Comparison of ENCODE assay signal across 18 cellular contexts in the genomic region with DNA sequence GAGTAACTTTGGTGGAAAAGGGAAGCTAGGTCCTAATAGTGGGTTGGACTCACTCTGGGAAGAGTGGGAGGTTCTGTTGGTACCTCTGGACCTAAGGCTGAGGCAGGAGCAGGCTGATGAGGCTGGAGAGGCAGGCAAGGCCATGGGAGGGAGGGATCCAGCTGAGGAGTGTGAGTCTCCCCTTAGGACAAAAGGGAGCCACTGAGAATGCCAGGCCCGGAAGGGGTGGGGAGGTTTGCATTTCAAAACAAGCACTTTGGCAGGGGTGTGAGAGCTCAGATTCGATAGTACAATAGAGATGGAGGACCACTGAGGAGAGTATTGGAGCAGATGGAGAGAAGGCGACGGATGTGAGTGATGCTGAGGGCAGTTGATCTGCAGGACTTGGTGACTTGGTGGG.
DNase-seq lines count a peak whose midpoint lies in the region; ATAC-seq, FAIRE-seq and TF ChIP-seq lines count a peak whose summit lies in the region.
"Had no signal": no experiment of that assay in that cellular context is flagged by ENCODE, and none has a peak within 500 bp of the region (broad histone marks: within the 10 kb centered on the region; RNA-seq: fewer than 3 reads in every experiment).

No MANE protein-coding gene starts in this region.

- H3K27ac Mint-ChIP-seq in natural killer cell treated with Interleukin-12 subunit alpha and Interleukin-12 subunit beta and Interleukin-15 and Interleukin-18, amount 100 ng/mL, for 72 hours: no peak overlapping the region
- H3K27ac Mint-ChIP-seq in natural killer cell (no peak overlapping the region), neural crest cell (ENCODE audit: unreplicated experiment) (peak overlapping the region; percentile 55)
- H3K27ac Mint-ChIP-seq: CD14-positive monocyte; CD4-positive, alpha-beta memory T cell; H9 had no signal

- H3K56ac ChIP-seq in H1 (replicated peaks; ENCODE audit: insufficient read length, low read depth, low read length): no peak overlapping the region

- CTCF ChIA-PET in H1 (lab: Charles Lee; ENCODE audit: partially characterized antibody): interaction anchor here (1.0 to 1.3 kb wide), 5 partner anchors 8 to 77 kb away, joined by 3 to 4 read pairs (median 3); no protein-coding TSS in a partner anchor

- H3K27me3 ChIP-seq in H1 (replicated peaks in 1 of 4; ENCODE audit: control insufficient read depth in 3 of 4, extremely low read depth in 1 of 4, insufficient read depth in 3 of 4, low read length in 3 of 4) (no peaks in the 10 kb centered on the region), dorsolateral prefrontal cortex (no peaks in the 10 kb centered on the region)
- H3K27me3 ChIP-seq: BLaER1 had no signal

- intact Hi-C loops in natural killer cell (cut with micrococcal nuclease) (no loop called here), dorsolateral prefrontal cortex (cut with DNase I) (no loop called here)

- H3K9ac ChIP-seq in H1 (replicated peaks in 1 of 4; ENCODE audit: extremely low read depth in 1 of 4, low read depth in 3 of 4, low read length in 3 of 4): no peak overlapping the region
- H3K9ac ChIP-seq: BLaER1 had no signal

- H3K9me3 Mint-ChIP-seq in natural killer cell treated with Interleukin-12 subunit alpha and Interleukin-12 subunit beta and Interleukin-15 and Interleukin-18, amount 100 ng/mL, for 72 hours: no peaks in the 10 kb centered on the region
- H3K9me3 Mint-ChIP-seq in natural killer cell (no peaks in the 10 kb centered on the region), neural crest cell (no peaks in the 10 kb centered on the region)
- H3K9me3 Mint-ChIP-seq: CD14-positive monocyte, H9 had no signal

- H3K4ac ChIP-seq in H1 (replicated peaks; ENCODE audit: insufficient read length, low read depth, low read length): no peak overlapping the region

- DNase-seq in natural killer cell treated with Interleukin-12 subunit alpha and Interleukin-12 subunit beta and Interleukin-15 and Interleukin-18, amount 100 ng/mL, for 72 hours (ENCODE audit: low spot score): peak; percentile 42
- DNase-seq in natural killer cell (no peak), H1 (ENCODE audit: low read depth in 1 of 2, low spot score in 2 of 2) (no peak), neural crest cell (ENCODE audit: low read depth, low spot score) (no peak), dorsolateral prefrontal cortex (no peak)
- DNase-seq: 8988T; CD4-positive, alpha-beta memory T cell; DMS153; DMS79 treated with DMSO at 0.1 percent for 48 hours; GOT3; H9; IMR-90 had no signal

- no peak overlapping the region for H3K27ac ChIP-seq in H1 (ENCODE audit: low read depth, low read length)
- peak overlapping the region in 25 of 59 donors; percentile 7 to 62 (median 36) for H3K27ac ChIP-seq in dorsolateral prefrontal cortex
- H3K27ac ChIP-seq: BLaER1 had no signal

- no peak overlapping the region for H4K8ac ChIP-seq in H1 (ENCODE audit: extremely low read depth, insufficient read depth, low read length)

- H3K36me3 ChIP-seq in H1 (ENCODE audit: control insufficient read depth in 2 of 4, insufficient read depth in 4 of 4, low read length in 3 of 4): no peaks in the 10 kb centered on the region

- peaks cover 0 to 10% of the 10 kb centered on the region in 2 donors for H3K27me3 Mint-ChIP-seq in natural killer cell treated with Interleukin-12 subunit alpha and Interleukin-12 subunit beta and Interleukin-15 and Interleukin-18, amount 100 ng/mL, for 72 hours
- H3K27me3 Mint-ChIP-seq in natural killer cell (ENCODE audit: low read depth in 2 of 2) (peaks cover 0 to 8% of the 10 kb centered on the region in 2 donors), neural crest cell (ENCODE audit: low read depth) (peaks cover 8% of the 10 kb centered on the region)

- no peak for TF ChIP-seq EP300 in H1 (IDR thresholded peaks at IDR 0.05; ENCODE audit: borderline replicate concordance in 1 of 2, low read depth in 2 of 2, low read length in 2 of 2)

- no peak overlapping the region for H2AK5ac ChIP-seq in H1 (ENCODE audit: low read depth, low read length)

- H2BK5ac ChIP-seq in H1 (ENCODE audit: low read depth, low read length): no peak overlapping the region

- no peaks in the 10 kb centered on the region for H3K79me2 ChIP-seq in H1 (ENCODE audit: control insufficient read depth in 1 of 2, insufficient read depth in 2 of 2, low read length in 2 of 2)

- TF ChIP-seq RAD21 in H1 (IDR thresholded peaks at IDR 0.05 in 1 of 2, conservative IDR thresholded peaks at IDR 0.05 in 1 of 2; ENCODE audit: low read depth in 2 of 2, low read length in 2 of 2): no peak

- 0 out of 2 replicates have a peak overlapping the region, but pooled peaks have one; percentile 18 for H2BK15ac ChIP-seq in H1 (ENCODE audit: low read length)

- no peak overlapping the region for H3K4me2 ChIP-seq in H1 (ENCODE audit: insufficient read depth in 1 of 2, low read depth in 2 of 2, low read length in 2 of 2)
- H3K4me2 ChIP-seq: BLaER1 had no signal

- H4K91ac ChIP-seq in H1 (replicated peaks; ENCODE audit: insufficient read length, low read length): no peak overlapping the region

- no peaks in the 10 kb centered on the region for H3K4me1 Mint-ChIP-seq in natural killer cell treated with Interleukin-12 subunit alpha and Interleukin-12 subunit beta and Interleukin-15 and Interleukin-18, amount 100 ng/mL, for 72 hours (ENCODE audit: low read depth in 2 of 2)
- no peaks in the 10 kb centered on the region for H3K4me1 Mint-ChIP-seq in natural killer cell
- no peaks in the 10 kb centered on the region for H3K4me1 Mint-ChIP-seq in neural crest cell
- H3K4me1 Mint-ChIP-seq: CD14-positive monocyte; CD4-positive, alpha-beta memory T cell had no signal

- H3K4me3 ChIP-seq in H1 (ENCODE audit: extremely low read depth in 1 of 4, insufficient read depth in 2 of 4, low read depth in 3 of 4, low read length in 4 of 4): no peak overlapping the region
- no peak overlapping the region for H3K4me3 ChIP-seq in dorsolateral prefrontal cortex
- H3K4me3 ChIP-seq: BLaER1, GM12878 had no signal

- no peaks in the 10 kb centered on the region for H3K36me3 Mint-ChIP-seq in natural killer cell treated with Interleukin-12 subunit alpha and Interleukin-12 subunit beta and Interleukin-15 and Interleukin-18, amount 100 ng/mL, for 72 hours
- H3K36me3 Mint-ChIP-seq in natural killer cell (no peaks in the 10 kb centered on the region), neural crest cell (ENCODE audit: low read depth) (no peaks in the 10 kb centered on the region)
- H3K36me3 Mint-ChIP-seq: CD14-positive monocyte; CD4-positive, alpha-beta memory T cell had no signal

- WGBS in H1 (ENCODE audit: extremely low coverage in 1 of 2, insufficient coverage in 1 of 2, insufficient read length in 1 of 2, insufficient replicate concordance in 2 of 2, low coverage in 1 of 2, low lambda C conversion rate in 2 of 2, missing lambda C conversion rate in 1 of 2), 2 experiments: 88% methylated on average over 4 of the region's 4 CpGs; no CpG with 5 or more reads in 1 of the 2 experiments

- no peak overlapping the region for H2BK12ac ChIP-seq in H1 (ENCODE audit: low read depth, low read length)

- POLR2A ChIA-PET in H1 (lab: Charles Lee; ENCODE audit: partially characterized antibody): no interaction called here

- H3K23me2 ChIP-seq in H1 (ENCODE audit: low read depth, low read length): peaks cover 2% of the 10 kb centered on the region; the same call in 1 of the 2 replicates

- H3K4me1 ChIP-seq in H1 (replicated peaks in 1 of 4; ENCODE audit: control insufficient read depth in 3 of 4, insufficient read depth in 4 of 4, low read length in 3 of 4): peaks cover 5 to 19% (median 15%) of the 10 kb centered on the region in 4 experiments; a peak in 6 of 7 replicates

- H2BK120ac ChIP-seq in H1 (replicated peaks; ENCODE audit: low read depth, low read length): no peak overlapping the region

- no peaks in the 10 kb centered on the region for H3K79me1 ChIP-seq in H1 (ENCODE audit: low read depth, low read length)

- no peak overlapping the region for H3K23ac ChIP-seq in H1 (ENCODE audit: insufficient read length)

- H2AFZ ChIP-seq in H1 (ENCODE audit: low read length): no peak overlapping the region

- H3K18ac ChIP-seq in H1 (ENCODE audit: extremely low read depth, low read length): no peak overlapping the region

- H3K4me3 Mint-ChIP-seq in natural killer cell treated with Interleukin-12 subunit alpha and Interleukin-12 subunit beta and Interleukin-15 and Interleukin-18, amount 100 ng/mL, for 72 hours: no peak overlapping the region
- no peak overlapping the region for H3K4me3 Mint-ChIP-seq in natural killer cell
- H3K4me3 Mint-ChIP-seq in neural crest cell: no peak overlapping the region
- H3K4me3 Mint-ChIP-seq: CD14-positive monocyte; CD4-positive, alpha-beta memory T cell; H9 had no signal

- H3K14ac ChIP-seq in H1 (ENCODE audit: insufficient read length): no peak overlapping the region

- no peak overlapping the region for H4K5ac ChIP-seq in H1 (ENCODE audit: insufficient read length, low read depth, low read length)

- ATAC-seq in natural killer cell treated with Interleukin-12 subunit alpha and Interleukin-12 subunit beta and Interleukin-15 and Interleukin-18, amount 100 ng/mL, for 72 hours: no peak
- ATAC-seq in natural killer cell: no peak
- no peak for ATAC-seq in GM19328 (IDR thresholded peaks at IDR 0.05; ENCODE audit: unreplicated experiment)
- no peak for ATAC-seq in GM18909 (IDR thresholded peaks at IDR 0.05; ENCODE audit: poor library complexity, unreplicated experiment)
- ATAC-seq: GM12878 had no signal

- TF ChIP-seq CTCF in natural killer cell (IDR thresholded peaks at IDR 0.05): no peak
- no peak for TF ChIP-seq CTCF in H1 (IDR thresholded peaks at IDR 0.05; ENCODE audit: control extremely low read depth in 1 of 3, insufficient read depth in 1 of 3, low read depth in 1 of 3, low read length in 3 of 3)
- TF ChIP-seq CTCF in neural crest cell (conservative IDR thresholded peaks at IDR 0.05): no peak
- TF ChIP-seq CTCF in dorsolateral prefrontal cortex (IDR thresholded peaks at IDR 0.05 in 54 of 56, conservative IDR thresholded peaks at IDR 0.05 in 2 of 56; ENCODE audit: low read depth in 1 of 56, partially characterized antibody in 56 of 56): no peak

- H4K20me1 ChIP-seq in H1 (replicated peaks in 1 of 2; ENCODE audit: control insufficient read depth in 1 of 2, insufficient read depth in 2 of 2, low read length in 2 of 2): no peaks in the 10 kb centered on the region
- H4K20me1 ChIP-seq: BLaER1 had no signal

- no peak for TF ChIP-seq POLR2A in H1 (IDR thresholded peaks at IDR 0.05; ENCODE audit: control extremely low read depth in 1 of 2, low read depth in 2 of 2, low read length in 2 of 2)

- no peak overlapping the region for H2BK20ac ChIP-seq in H1 (ENCODE audit: low read length)

- FAIRE-seq in H1 (lab: Jason Lieb, UNC): no peak
- FAIRE-seq: GM12878, HTR-8/SVneo had no signal

- no peaks in the 10 kb centered on the region for H3K9me3 ChIP-seq in H1 (ENCODE audit: insufficient read depth in 2 of 2, low read depth in 1 of 2, low read length in 1 of 2)
- H3K9me3 ChIP-seq: BLaER1 had no signal

TF ChIP-seq in H1, 55 proteins besides CTCF, POLR2A, EP300 and RAD21 (continues in another document):
- no peak for TF ChIP-seq RFX5 (IDR thresholded peaks at IDR 0.05; ENCODE audit: borderline replicate concordance, low read depth, low read length)
- no peak for TF ChIP-seq SIN3A (conservative IDR thresholded peaks at IDR 0.05 in 1 of 2, IDR thresholded peaks at IDR 0.05 in 1 of 2; ENCODE audit: low read depth in 1 of 2, low read length in 2 of 2)
- TF ChIP-seq NANOG (IDR thresholded peaks at IDR 0.05; ENCODE audit: insufficient read depth, low read depth, low read length, poor library complexity, severe bottlenecking): no peak
- TF ChIP-seq CBX5 (IDR thresholded peaks at IDR 0.05; ENCODE audit: low read depth, low read length): no peak
